In the genomic region with DNA sequence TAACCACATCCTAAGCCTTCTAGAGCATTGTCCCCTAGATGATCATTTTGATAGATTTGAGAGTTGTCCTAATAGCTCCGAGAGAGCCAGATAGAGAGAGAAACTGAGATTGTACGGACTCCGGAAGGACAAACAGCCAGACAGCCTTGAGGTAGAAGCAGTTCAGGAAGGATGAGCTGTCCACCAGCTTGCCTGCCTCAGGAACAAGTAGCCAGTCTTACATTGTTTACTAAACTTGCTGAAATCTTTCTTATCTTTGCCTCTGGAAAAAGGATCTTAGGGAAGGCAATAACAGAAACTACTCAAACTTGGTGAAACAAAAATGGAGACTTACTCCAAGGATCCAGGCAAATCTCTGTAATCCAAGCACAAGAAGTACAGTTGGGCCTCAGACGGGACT, we compare ENCODE assay signal across 24 cellular contexts.
"Had no signal": no experiment of that assay in that cellular context is flagged by ENCODE, and none has a peak within 500 bp of the region (broad histone marks: within the 10 kb centered on the region; RNA-seq: fewer than 3 reads in every experiment).

No MANE protein-coding gene starts in this region.

- H3K9me3 Mint-ChIP-seq: activated naive CD4-positive, alpha-beta T cell treated with anti-CD3 and anti-CD28 coated beads, Interleukin-2, amount 10 ng/mL, durations not matched to agents 7 days and 5 days; activated naive CD8-positive, alpha-beta T cell treated with anti-CD3 and anti-CD28 coated beads, Interleukin-2, amount 50 U/mL, for 24 hours; naive thymus-derived CD4-positive, alpha-beta T cell; neural crest cell had no signal

- H3K4me1 ChIP-seq: parathyroid adenoma had no signal

- H3K9me3 ChIP-seq: colonic mucosa, gastrocnemius medialis, psoas muscle, sigmoid colon, transverse colon had no signal

- H3K27ac Mint-ChIP-seq: activated naive CD4-positive, alpha-beta T cell treated with anti-CD3 and anti-CD28 coated beads, Interleukin-2, amount 10 ng/mL, durations not matched to agents 7 days and 5 days; activated naive CD8-positive, alpha-beta T cell treated with anti-CD3 and anti-CD28 coated beads, Interleukin-2, amount 50 U/mL, for 24 hours had no signal

- H3K4me3 ChIP-seq: colonic mucosa, dorsolateral prefrontal cortex, gastrocnemius medialis, psoas muscle, sigmoid colon, transverse colon had no signal

- H2AFZ ChIP-seq: parathyroid adenoma had no signal

- H3K27me3 Mint-ChIP-seq: activated naive CD4-positive, alpha-beta T cell treated with anti-CD3 and anti-CD28 coated beads, Interleukin-2, amount 10 ng/mL, durations not matched to agents 7 days and 5 days; activated naive CD8-positive, alpha-beta T cell treated with anti-CD3 and anti-CD28 coated beads, Interleukin-2, amount 50 U/mL, for 24 hours; naive thymus-derived CD4-positive, alpha-beta T cell had no signal

- H3K9ac ChIP-seq: parathyroid adenoma had no signal

- H3K27me3 ChIP-seq: colonic mucosa, dorsolateral prefrontal cortex, gastrocnemius medialis, sigmoid colon, transverse colon had no signal

- ATAC-seq: activated naive CD8-positive, alpha-beta T cell treated with anti-CD3 and anti-CD28 coated beads, Interleukin-2, amount 50 U/mL, for 24 hours; gastrocnemius medialis; naive thymus-derived CD4-positive, alpha-beta T cell; psoas muscle had no signal

- DNase-seq: activated gamma-delta T cell; activated naive CD4-positive, alpha-beta T cell treated with anti-CD3 and anti-CD28 coated beads, Interleukin-2, amount 10 ng/mL, durations not matched to agents 7 days and 5 days; activated naive CD8-positive, alpha-beta T cell treated with anti-CD3 and anti-CD28 coated beads, Interleukin-2, amount 50 U/mL, for 24 hours; activated T-cell treated with anti-CD3 and anti-CD28 coated beads for 4 hours; cerebellar nuclear complex; colonic mucosa; dorsolateral prefrontal cortex; effector memory CD4-positive, alpha-beta T cell; glutamatergic neuron; kidney; left colon; midbrain; naive thymus-derived CD4-positive, alpha-beta T cell; nucleus accumbens; psoas muscle; stimulated activated CD4-positive, alpha-beta T cell treated with anti-CD3 and anti-CD28 coated beads, Interleukin-15, amount 100 ng/mL, for 24 hours; stimulated activated CD4-positive, alpha-beta T cell treated with anti-CD3 and anti-CD28 coated beads, Interleukin-2, amount 100 ng/mL, for 24 hours; stimulated activated naive CD4-positive, alpha-beta T cell treated with Interleukin-2 at 50 U/mL for 16 hours; T-helper 2 cell; transverse colon had no signal

- H3K79me2 ChIP-seq: parathyroid adenoma had no signal

- H3K36me3 ChIP-seq: colonic mucosa, transverse colon had no signal

- H3K27ac ChIP-seq: colonic mucosa, dorsolateral prefrontal cortex, gastrocnemius medialis, parathyroid adenoma, psoas muscle, sigmoid colon, transverse colon had no signal

- H3K4me3 Mint-ChIP-seq: activated naive CD4-positive, alpha-beta T cell treated with anti-CD3 and anti-CD28 coated beads, Interleukin-2, amount 10 ng/mL, durations not matched to agents 7 days and 5 days; activated naive CD8-positive, alpha-beta T cell treated with anti-CD3 and anti-CD28 coated beads, Interleukin-2, amount 50 U/mL, for 24 hours; naive thymus-derived CD4-positive, alpha-beta T cell; neural crest cell had no signal
